11 cellular contexts compared by ENCODE assay signal in genomic region chr2:101119431-101119830, GRCh38. TPM values are rescaled to one million over a fixed set of nuclear protein-coding genes. Genes with fewer than 3 reads are reported as not detected.
A peak's percentile ranks its signal among the peaks of the same experiment; 100 is the strongest.
DNase-seq lines count a peak whose midpoint lies in the region; ATAC-seq and TF ChIP-seq lines count a peak whose summit lies in the region.
"Had no signal": no experiment of that assay in that cellular context is flagged by ENCODE, and none has a peak within 500 bp of the region (broad histone marks: within the 10 kb centered on the region; RNA-seq: fewer than 3 reads in every experiment).

No MANE protein-coding gene starts in this region.

- H3K4me3 Mint-ChIP-seq in HFFc6, result no peak overlapping the region
- H3K4me3 Mint-ChIP-seq: activated naive CD8-positive, alpha-beta T cell treated with anti-CD3 and anti-CD28 coated beads, Interleukin-2, amount 10 ng/mL, durations not matched to agents 7 days and 5 days had no signal

- H3K27me3 ChIP-seq in right atrium auricular region (no peaks in the 10 kb centered on the region), thoracic aorta (replicated peaks; ENCODE audit: insufficient read depth) (no peaks in the 10 kb centered on the region)

- H3K27me3 Mint-ChIP-seq in HFFc6 (ENCODE audit: insufficient read depth), result peaks cover 5% of the 10 kb centered on the region; the same call in 1 of the 2 replicates

- H3K4me3 ChIP-seq in right atrium auricular region (no peak overlapping the region), thoracic aorta (no peak overlapping the region)

- H3K36me3 ChIP-seq in right atrium auricular region (no peaks in the 10 kb centered on the region), thoracic aorta (no peaks in the 10 kb centered on the region)

- H3K4me1 ChIP-seq in right atrium auricular region (peaks cover 0 to 81% of the 10 kb centered on the region in 2 donors), thoracic aorta (ENCODE audit: control insufficient read depth in 1 of 2, low read depth in 2 of 2) (peaks cover 43 to 47% of the 10 kb centered on the region in 2 donors)

- no peaks in the 10 kb centered on the region for H3K9me3 ChIP-seq in right atrium auricular region
- H3K9me3 ChIP-seq in thoracic aorta, result no peaks in the 10 kb centered on the region

- TF ChIP-seq CTCF in HFFc6 (IDR thresholded peaks at IDR 0.05) (no peak), right atrium auricular region (IDR thresholded peaks at IDR 0.05) (no peak), thoracic aorta (IDR thresholded peaks at IDR 0.05) (no peak)

- H3K4me1 Mint-ChIP-seq in HFFc6 (ENCODE audit: low read depth), result peaks cover 41% of the 10 kb centered on the region
- H3K4me1 Mint-ChIP-seq: activated naive CD8-positive, alpha-beta T cell treated with anti-CD3 and anti-CD28 coated beads, Interleukin-2, amount 10 ng/mL, durations not matched to agents 7 days and 5 days had no signal

- ATAC-seq in thoracic aorta (ENCODE audit: insufficient number of reproducible peaks, low FRiP score, low read depth) (no peak), GM19467 (IDR thresholded peaks at IDR 0.05; ENCODE audit: unreplicated experiment) (no peak)

- no peaks in the 10 kb centered on the region for H3K9me3 Mint-ChIP-seq in HFFc6
- H3K9me3 Mint-ChIP-seq: activated naive CD8-positive, alpha-beta T cell treated with anti-CD3 and anti-CD28 coated beads, Interleukin-2, amount 10 ng/mL, durations not matched to agents 7 days and 5 days had no signal

- DNase-seq in HFFc6, result peak; percentile 26
- peak; percentile 18 for DNase-seq in brain pericyte (ENCODE audit: low read depth, low spot score)
- peak; percentile 83 for DNase-seq in right atrium auricular region (ENCODE audit: low spot score)
- no peak for DNase-seq in thoracic aorta (ENCODE audit: low spot score)
- DNase-seq in T-helper 1 cell, result no peak
- no peak for DNase-seq in D341Med (ENCODE audit: low spot score)
- no peak for DNase-seq in stimulated activated CD4-positive, alpha-beta T cell treated with anti-CD3 and anti-CD28 coated beads, Interleukin-4, amount 100 ng/mL, for 24 hours
- DNase-seq: activated CD4-positive, alpha-beta T cell treated with anti-CD3 and anti-CD28 coated beads for 4 hours; activated naive CD8-positive, alpha-beta T cell treated with anti-CD3 and anti-CD28 coated beads, Interleukin-2, amount 10 ng/mL, durations not matched to agents 7 days and 5 days; MM.1S had no signal

- H3K27ac Mint-ChIP-seq in HFFc6, result peak overlapping the region; percentile 12; the same call in 1 of the 2 replicates
- H3K27ac Mint-ChIP-seq: activated naive CD8-positive, alpha-beta T cell treated with anti-CD3 and anti-CD28 coated beads, Interleukin-2, amount 10 ng/mL, durations not matched to agents 7 days and 5 days had no signal

- H3K36me3 Mint-ChIP-seq in HFFc6 (ENCODE audit: low read depth), result no peaks in the 10 kb centered on the region
- H3K36me3 Mint-ChIP-seq: activated naive CD8-positive, alpha-beta T cell treated with anti-CD3 and anti-CD28 coated beads, Interleukin-2, amount 10 ng/mL, durations not matched to agents 7 days and 5 days had no signal

- H3K27ac ChIP-seq in right atrium auricular region, result peak overlapping the region; percentile 89 to 98
- H3K27ac ChIP-seq in thoracic aorta, result peak overlapping the region; percentile 81 to 82

RNA-seq across cellular contexts. Expression of gene TBC1D8, which starts 31.8 kb away (rescaled TPM):
- total RNA-seq in HFFc6 (2021; fragmentation: NEBNext Ultra II Directional; extraction: Animal tissue kit (Norgen Biotek cat#: 25700)), result 1 to 10 TPM; 1.2 to 2.0 (median 1.5) TPM
- total RNA-seq in right atrium auricular region (10 to 100 TPM; 42.3 to 50.3 TPM), thoracic aorta (10 to 100 TPM; 47.4 to 62.0 TPM)

Comparison
In these comparisons a context has a peak if more than half of its experiments do, and no peak if none do; other contexts are left out.
1. DNase-seq: peak in HFFc6 (single experiment), brain pericyte (single experiment) and right atrium auricular region (single experiment); none in thoracic aorta (single experiment), T-helper 1 cell (0 of 5), D341Med (single experiment) and stimulated activated CD4-positive, alpha-beta T cell treated with anti-CD3 and anti-CD28 coated beads, Interleukin-4, amount 100 ng/mL, for 24 hours (single experiment).
2. RNA of gene TBC1D8, which starts 31.8 kb away (total RNA-seq): 47.4 to 62.0 TPM in thoracic aorta and 42.3 to 50.3 TPM in right atrium auricular region; 1.2 to 2.0 TPM in HFFc6; every median in the first group is over 10 times any median in the second.